Comparison of ENCODE assay signal across 8 cellular contexts in genomic region chr7:64314493-64315020, GRCh38. TPM values are rescaled to one million over a fixed set of nuclear protein-coding genes. Genes with fewer than 3 reads are reported as not detected.
DNase-seq lines count a peak whose midpoint lies in the region; ATAC-seq and TF ChIP-seq lines count a peak whose summit lies in the region.

No MANE protein-coding gene starts in this region.

- H3K9me3 ChIP-seq in Loucy (ENCODE audit: insufficient read depth, low read depth, low read length) (no peaks in the 10 kb centered on the region), breast epithelium (no peaks in the 10 kb centered on the region)

- H3K4me3 Mint-ChIP-seq in CD14-positive monocyte (peak overlapping the region; percentile 97 to 100), naive B cell (peak overlapping the region; percentile 91 to 100 (median 99))

- peak overlapping the region; percentile 82 for H3K4me3 ChIP-seq in Loucy (ENCODE audit: low read length, poor library complexity, severe bottlenecking)
- peak overlapping the region; percentile 70 to 80 (median 79) for H3K4me3 ChIP-seq in breast epithelium

- H3K27me3 Mint-ChIP-seq in CD14-positive monocyte (ENCODE audit: low read depth in 3 of 3) (peaks cover 0 to 1% (median 0%) of the 10 kb centered on the region in 3 donors), naive B cell (no peaks in the 10 kb centered on the region)

- no peak for ATAC-seq in naive B cell (ENCODE audit: low read depth in 2 of 2)

- H3K9ac ChIP-seq in Loucy (ENCODE audit: low read depth, low read length, poor library complexity, severe bottlenecking): peak overlapping the region; percentile 92

- H4K20me1 ChIP-seq in Loucy (ENCODE audit: insufficient read depth, low read length, poor library complexity, severe bottlenecking): peaks cover 45% of the 10 kb centered on the region

- H3K27me3 ChIP-seq in Loucy (ENCODE audit: insufficient read depth, low read length, poor library complexity, severe bottlenecking) (no peaks in the 10 kb centered on the region), breast epithelium (no peaks in the 10 kb centered on the region)

- intact Hi-C loops in CD14-positive monocyte (cut with micrococcal nuclease): loop anchor here (5.0 to 10.0 kb wide), 5 partner anchors 248 to 590 kb away; partner anchors contain the start of genes ZNF680 (in 2 of the 2), ZNF107 (in 1 of the 2), ZNF138 (in 1 of the 2) and ZNF273 (in 1 of the 2)
- intact Hi-C loops in breast epithelium (cut with DNase I; ENCODE audit: low total_unique reads): no loop called here

- H3K9me3 Mint-ChIP-seq in CD14-positive monocyte (peaks cover under 1 to 18% (median 10%) of the 10 kb centered on the region in 7 donors), naive B cell (no peaks in the 10 kb centered on the region)

- no peaks in the 10 kb centered on the region for H3F3A ChIP-seq in Loucy (ENCODE audit: low read depth)

- peak overlapping the region; percentile 81 for H3K4me2 ChIP-seq in Loucy (ENCODE audit: low read depth, low read length, poor library complexity, severe bottlenecking)

- no peak for TF ChIP-seq CTCF in CD14-positive monocyte (IDR thresholded peaks at IDR 0.05)
- no peak for TF ChIP-seq CTCF in Loucy (conservative IDR thresholded peaks at IDR 0.05; ENCODE audit: low read length)
- TF ChIP-seq CTCF in breast epithelium (IDR thresholded peaks at IDR 0.05): no peak

- H3K4me1 ChIP-seq in Loucy (ENCODE audit: insufficient read depth, low read length, poor library complexity, severe bottlenecking) (peaks cover 29% of the 10 kb centered on the region), breast epithelium (peaks cover 0 to 10% of the 10 kb centered on the region in 2 donors)

- H2AFZ ChIP-seq in Loucy (ENCODE audit: low read length): peak overlapping the region; percentile 92

- H3K9me2 ChIP-seq in Loucy (replicated peaks; ENCODE audit: low read depth, low read length): no peaks in the 10 kb centered on the region

- H3K36me3 Mint-ChIP-seq in CD14-positive monocyte: peaks cover 11 to 15% of the 10 kb centered on the region in 2 donors
- no peaks in the 10 kb centered on the region for H3K36me3 Mint-ChIP-seq in naive B cell

- H3K36me3 ChIP-seq in Loucy (ENCODE audit: insufficient read depth, low read length) (no peaks in the 10 kb centered on the region), breast epithelium (no peaks in the 10 kb centered on the region)

- H3K79me2 ChIP-seq in Loucy (ENCODE audit: insufficient read depth, low read length): peaks cover 54% of the 10 kb centered on the region

- no peak for TF ChIP-seq POLR2A in breast epithelium (IDR thresholded peaks at IDR 0.05)

- peak overlapping the region; percentile 89 to 90 for H3K27ac ChIP-seq in breast epithelium

- peaks cover 23% of the 10 kb centered on the region for H3K4me1 Mint-ChIP-seq in CD14-positive monocyte
- peaks cover 21 to 47% (median 45%) of the 10 kb centered on the region in 3 donors for H3K4me1 Mint-ChIP-seq in naive B cell

- peak overlapping the region; percentile 98 to 100 (median 100) for H3K27ac Mint-ChIP-seq in CD14-positive monocyte
- H3K27ac Mint-ChIP-seq in naive B cell: peak overlapping the region; percentile 98 to 100 (median 99)

- DNase-seq in CD14-positive monocyte (ENCODE audit: low spot score) (no peak), breast epithelium (ENCODE audit: low spot score in 2 of 2) (no peak), naive B cell (no peak), SHP77 treated with DMSO at 0.1 percent for 48 hours (lab: John Stamatoyannopoulos, UW) (no peak), occipital lobe (lab: John Stamatoyannopoulos, UW) (no peak), NCI-H187 (lab: John Stamatoyannopoulos, UW) (no peak)
- DNase-seq in stimulated activated naive CD4-positive, alpha-beta T cell treated with Interleukin-2 at 50 U/mL for 16 hours (lab: John Stamatoyannopoulos, UW): no peak

RNA-seq across cellular contexts. Expression of gene ZNF736, which starts 0.8 kb away (rescaled TPM):
- polyA plus RNA-seq in CD14-positive monocyte (1 to 10 TPM; 1.3 to 1.4 TPM), naive B cell (ENCODE audit: low read depth in 6 of 6) (1 to 10 TPM; 4.6 to 8.7 (median 7.6) TPM)
- total RNA-seq in breast epithelium (10 to 100 TPM; 16.3 to 32.5 (median 28.5) TPM), occipital lobe (63.8 TPM)
